In the genomic region with DNA sequence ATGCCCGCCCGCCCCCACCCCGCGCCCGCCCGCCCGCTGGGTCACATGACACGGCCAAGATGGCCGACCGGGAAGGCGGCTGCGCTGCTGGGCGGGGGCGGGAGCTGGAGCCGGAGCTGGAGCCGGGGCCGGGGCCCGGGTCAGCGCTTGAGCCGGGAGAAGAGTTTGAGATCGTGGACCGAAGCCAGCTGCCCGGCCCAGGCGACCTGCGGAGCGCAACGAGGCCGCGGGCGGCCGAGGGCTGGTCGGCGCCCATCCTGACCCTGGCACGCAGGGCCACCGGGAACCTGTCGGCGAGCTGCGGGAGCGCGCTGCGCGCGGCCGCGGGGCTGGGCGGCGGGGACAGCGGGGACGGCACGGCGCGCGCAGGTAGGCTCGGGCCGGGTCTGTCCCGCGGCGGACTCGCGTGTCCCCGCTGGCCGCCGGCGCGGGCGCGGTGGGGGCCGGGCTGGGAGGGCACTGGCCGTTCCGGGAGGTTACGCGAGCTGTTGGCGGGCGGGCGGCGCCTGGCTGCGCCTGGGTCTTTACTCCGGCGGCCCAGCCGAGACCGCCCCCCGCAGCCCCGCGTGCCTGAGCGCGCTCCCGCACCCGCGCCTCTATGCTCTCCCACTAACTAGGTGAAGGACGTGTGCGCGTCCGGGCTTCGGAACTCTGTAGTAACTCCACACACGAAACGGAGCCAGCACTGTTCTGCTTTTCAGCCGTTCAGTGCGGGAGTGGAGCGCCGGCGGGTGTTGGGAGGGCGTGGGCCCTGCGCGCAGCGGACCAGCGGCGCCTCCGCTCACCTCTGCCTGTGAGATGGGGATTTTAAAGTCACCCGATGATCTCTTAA, we compare ENCODE assay signal across 8 cellular contexts. TPM values are rescaled to one million over a fixed set of nuclear protein-coding genes. Genes with fewer than 3 reads are reported as not detected.
DNase-seq lines count a peak whose midpoint lies in the region; ATAC-seq and TF ChIP-seq lines count a peak whose summit lies in the region.

A gene with protein sequence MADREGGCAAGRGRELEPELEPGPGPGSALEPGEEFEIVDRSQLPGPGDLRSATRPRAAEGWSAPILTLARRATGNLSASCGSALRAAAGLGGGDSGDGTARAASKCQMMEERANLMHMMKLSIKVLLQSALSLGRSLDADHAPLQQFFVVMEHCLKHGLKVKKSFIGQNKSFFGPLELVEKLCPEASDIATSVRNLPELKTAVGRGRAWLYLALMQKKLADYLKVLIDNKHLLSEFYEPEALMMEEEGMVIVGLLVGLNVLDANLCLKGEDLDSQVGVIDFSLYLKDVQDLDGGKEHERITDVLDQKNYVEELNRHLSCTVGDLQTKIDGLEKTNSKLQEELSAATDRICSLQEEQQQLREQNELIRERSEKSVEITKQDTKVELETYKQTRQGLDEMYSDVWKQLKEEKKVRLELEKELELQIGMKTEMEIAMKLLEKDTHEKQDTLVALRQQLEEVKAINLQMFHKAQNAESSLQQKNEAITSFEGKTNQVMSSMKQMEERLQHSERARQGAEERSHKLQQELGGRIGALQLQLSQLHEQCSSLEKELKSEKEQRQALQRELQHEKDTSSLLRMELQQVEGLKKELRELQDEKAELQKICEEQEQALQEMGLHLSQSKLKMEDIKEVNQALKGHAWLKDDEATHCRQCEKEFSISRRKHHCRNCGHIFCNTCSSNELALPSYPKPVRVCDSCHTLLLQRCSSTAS (plus strand): TSS at position 44 of the 832 bp plus-strand sequence. CDS start 16 bp downstream, at position 60.

- no peaks in the 10 kb centered on the region for H3K9me3 Mint-ChIP-seq in activated T-helper 17 cell treated with anti-CD3 and anti-CD28 coated beads, Interleukin-2, amount 50 U/mL, for 72 hours
- H3K9me3 Mint-ChIP-seq in nephron progenitor cell: peaks cover 3% of the 10 kb centered on the region
- H3K9me3 Mint-ChIP-seq in stimulated activated naive CD8-positive, alpha-beta T cell treated with anti-CD3 and anti-CD28 coated beads, Interleukin-15, Interleukin-2, amounts not matched to agents 100 ng/mL and 50 ng/mL, for 24 hours: no peaks in the 10 kb centered on the region

- peak within 1 kb of the TSS; percentile 98 for H3K27ac Mint-ChIP-seq in activated T-helper 17 cell treated with anti-CD3 and anti-CD28 coated beads, Interleukin-2, amount 50 U/mL, for 72 hours
- H3K27ac Mint-ChIP-seq in nephron progenitor cell: peak within 1 kb of the TSS; percentile 94
- peak within 1 kb of the TSS; percentile 100 for H3K27ac Mint-ChIP-seq in stimulated activated naive CD8-positive, alpha-beta T cell treated with anti-CD3 and anti-CD28 coated beads, Interleukin-15, Interleukin-2, amounts not matched to agents 100 ng/mL and 50 ng/mL, for 24 hours

- H3K36me3 Mint-ChIP-seq in activated T-helper 17 cell treated with anti-CD3 and anti-CD28 coated beads, Interleukin-2, amount 50 U/mL, for 72 hours (ENCODE audit: low read depth): peaks cover 28% of the 10 kb centered on the region
- peaks cover 18% of the 10 kb centered on the region for H3K36me3 Mint-ChIP-seq in nephron progenitor cell (ENCODE audit: low read depth)
- H3K36me3 Mint-ChIP-seq in stimulated activated naive CD8-positive, alpha-beta T cell treated with anti-CD3 and anti-CD28 coated beads, Interleukin-15, Interleukin-2, amounts not matched to agents 100 ng/mL and 50 ng/mL, for 24 hours (ENCODE audit: low read depth): peaks cover 23% of the 10 kb centered on the region

- H3K4me1 Mint-ChIP-seq in activated T-helper 17 cell treated with anti-CD3 and anti-CD28 coated beads, Interleukin-2, amount 50 U/mL, for 72 hours: peaks cover 11% of the 10 kb centered on the region
- H3K4me1 Mint-ChIP-seq in nephron progenitor cell: peaks cover 23% of the 10 kb centered on the region
- peaks cover 40% of the 10 kb centered on the region for H3K4me1 Mint-ChIP-seq in stimulated activated naive CD8-positive, alpha-beta T cell treated with anti-CD3 and anti-CD28 coated beads, Interleukin-15, Interleukin-2, amounts not matched to agents 100 ng/mL and 50 ng/mL, for 24 hours (ENCODE audit: low read depth)

- peak within 1 kb of the TSS; percentile 96 for H3K4me3 Mint-ChIP-seq in activated T-helper 17 cell treated with anti-CD3 and anti-CD28 coated beads, Interleukin-2, amount 50 U/mL, for 72 hours
- H3K4me3 Mint-ChIP-seq in nephron progenitor cell: peak within 1 kb of the TSS; percentile 92
- H3K4me3 Mint-ChIP-seq in stimulated activated naive CD8-positive, alpha-beta T cell treated with anti-CD3 and anti-CD28 coated beads, Interleukin-15, Interleukin-2, amounts not matched to agents 100 ng/mL and 50 ng/mL, for 24 hours: peak within 1 kb of the TSS; percentile 96

- no peaks in the 10 kb centered on the region for H3K27me3 Mint-ChIP-seq in activated T-helper 17 cell treated with anti-CD3 and anti-CD28 coated beads, Interleukin-2, amount 50 U/mL, for 72 hours
- no peaks in the 10 kb centered on the region for H3K27me3 Mint-ChIP-seq in nephron progenitor cell (ENCODE audit: low read depth, poor library complexity)
- no peaks in the 10 kb centered on the region for H3K27me3 Mint-ChIP-seq in stimulated activated naive CD8-positive, alpha-beta T cell treated with anti-CD3 and anti-CD28 coated beads, Interleukin-15, Interleukin-2, amounts not matched to agents 100 ng/mL and 50 ng/mL, for 24 hours

- peak within 1 kb of the TSS; percentile 82 for H3K4me3 ChIP-seq in fibroblast of pulmonary artery (replicated peaks; ENCODE audit: low read depth, low read length)

- peak; percentile 76 for ATAC-seq in GM21360 (IDR thresholded peaks at IDR 0.05; ENCODE audit: unreplicated experiment)
- peak; percentile 81 for ATAC-seq in activated T-helper 17 cell treated with anti-CD3 and anti-CD28 coated beads, Interleukin-2, amount 50 U/mL, for 72 hours (replicated peaks)

- DNase-seq in DMS 273 (lab: John Stamatoyannopoulos, UW; ENCODE audit: unreplicated experiment): peak; percentile 93
- DNase-seq in HT1080 (ENCODE audit: low read depth): peak; percentile 59
- peak; percentile 80 for DNase-seq in RKO (ENCODE audit: low spot score)
- peak; percentile 78 for DNase-seq in fibroblast of pulmonary artery (ENCODE audit: low read depth)
- DNase-seq in nephron progenitor cell: peak; percentile 80

- no peak for TF ChIP-seq CTCF in fibroblast of pulmonary artery (IDR thresholded peaks at IDR 0.05; ENCODE audit: low read length, missing control alignments)
- no peak for TF ChIP-seq CTCF in nephron progenitor cell (IDR thresholded peaks at IDR 0.05)

RNA-seq across cellular contexts. Expression of the gene that starts here (rescaled TPM):
- 24.0 and 24.5 TPM in 2 replicates for total RNA-seq in HT1080 (2014; rRNA removed; shearing (Covaris generic))
- polyA plus RNA-seq in HT1080 (2015; cell fraction: cytosol; rRNA removed): 15.5 and 16.2 TPM in 2 replicates
- polyA plus RNA-seq in HT1080 (2015; cell fraction: nucleus; rRNA removed): 23.2 and 28.2 TPM in 2 replicates
- 10 to 100 TPM; 39.1 to 41.5 TPM for total RNA-seq in activated T-helper 17 cell treated with anti-CD3 and anti-CD28 coated beads, Interleukin-2, amount 50 U/mL, for 72 hours

Comparison
In these comparisons a context has a peak if more than half of its experiments do, and no peak if none do; other contexts are left out.
1. Peak in every context shown above with its lines: DNase-seq, ATAC-seq and H3K4me3 ChIP-seq.